1 cellular context compared by ENCODE assay signal in the genomic region with DNA sequence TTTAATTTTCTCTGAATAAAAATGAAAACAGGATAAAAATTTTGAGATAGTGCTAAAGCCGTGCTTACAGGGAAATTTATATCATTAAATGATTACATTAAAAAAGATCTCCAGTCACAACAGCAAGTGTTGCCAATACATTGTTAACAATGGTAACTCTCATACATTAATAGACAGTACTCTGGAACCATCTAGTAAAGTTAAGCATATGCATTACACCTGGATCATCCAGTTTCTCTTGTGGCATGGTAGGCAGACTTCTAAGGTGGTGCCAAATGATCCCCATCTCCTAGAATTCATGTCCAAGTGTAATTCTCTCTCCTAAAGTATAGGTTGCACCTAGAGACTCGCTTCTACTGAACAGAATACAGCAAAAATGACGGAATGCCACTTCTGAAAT.
TF ChIP-seq lines count a peak whose summit lies in the region.

No MANE protein-coding gene starts in this region.

TF ChIP-seq in SK-N-SH treated with all-trans-retinoic acid at 6 μM for 48 hours, 23 proteins besides CTCF, POLR2A, EP300 and RAD21 (continued from another document):
- TF ChIP-seq, protein P1, sequence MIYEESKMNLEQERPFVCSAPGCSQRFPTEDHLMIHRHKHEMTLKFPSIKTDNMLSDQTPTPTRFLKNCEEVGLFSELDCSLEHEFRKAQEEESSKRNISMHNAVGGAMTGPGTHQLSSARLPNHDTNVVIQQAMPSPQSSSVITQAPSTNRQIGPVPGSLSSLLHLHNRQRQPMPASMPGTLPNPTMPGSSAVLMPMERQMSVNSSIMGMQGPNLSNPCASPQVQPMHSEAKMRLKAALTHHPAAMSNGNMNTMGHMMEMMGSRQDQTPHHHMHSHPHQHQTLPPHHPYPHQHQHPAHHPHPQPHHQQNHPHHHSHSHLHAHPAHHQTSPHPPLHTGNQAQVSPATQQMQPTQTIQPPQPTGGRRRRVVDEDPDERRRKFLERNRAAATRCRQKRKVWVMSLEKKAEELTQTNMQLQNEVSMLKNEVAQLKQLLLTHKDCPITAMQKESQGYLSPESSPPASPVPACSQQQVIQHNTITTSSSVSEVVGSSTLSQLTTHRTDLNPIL (CRISPR knock-in tag; IDR thresholded peaks at IDR 0.05; ENCODE audit: low read depth), result no peak
- TF ChIP-seq ZNF565 (CRISPR knock-in tag; conservative IDR thresholded peaks at IDR 0.05; ENCODE audit: low read depth) (no peak), PPARA (CRISPR knock-in tag; IDR thresholded peaks at IDR 0.05; ENCODE audit: borderline replicate concordance) (no peak), ZC3H10 (CRISPR knock-in tag; IDR thresholded peaks at IDR 0.05) (no peak), ARNTL (CRISPR knock-in tag; IDR thresholded peaks at IDR 0.05; ENCODE audit: borderline replicate concordance, low read depth) (no peak), ESRRG (CRISPR knock-in tag; IDR thresholded peaks at IDR 0.05) (no peak), ISL1 (CRISPR knock-in tag; IDR thresholded peaks at IDR 0.05) (no peak), ZNF8 (CRISPR knock-in tag; IDR thresholded peaks at IDR 0.05) (no peak)
- TF ChIP-seq, protein P2, sequence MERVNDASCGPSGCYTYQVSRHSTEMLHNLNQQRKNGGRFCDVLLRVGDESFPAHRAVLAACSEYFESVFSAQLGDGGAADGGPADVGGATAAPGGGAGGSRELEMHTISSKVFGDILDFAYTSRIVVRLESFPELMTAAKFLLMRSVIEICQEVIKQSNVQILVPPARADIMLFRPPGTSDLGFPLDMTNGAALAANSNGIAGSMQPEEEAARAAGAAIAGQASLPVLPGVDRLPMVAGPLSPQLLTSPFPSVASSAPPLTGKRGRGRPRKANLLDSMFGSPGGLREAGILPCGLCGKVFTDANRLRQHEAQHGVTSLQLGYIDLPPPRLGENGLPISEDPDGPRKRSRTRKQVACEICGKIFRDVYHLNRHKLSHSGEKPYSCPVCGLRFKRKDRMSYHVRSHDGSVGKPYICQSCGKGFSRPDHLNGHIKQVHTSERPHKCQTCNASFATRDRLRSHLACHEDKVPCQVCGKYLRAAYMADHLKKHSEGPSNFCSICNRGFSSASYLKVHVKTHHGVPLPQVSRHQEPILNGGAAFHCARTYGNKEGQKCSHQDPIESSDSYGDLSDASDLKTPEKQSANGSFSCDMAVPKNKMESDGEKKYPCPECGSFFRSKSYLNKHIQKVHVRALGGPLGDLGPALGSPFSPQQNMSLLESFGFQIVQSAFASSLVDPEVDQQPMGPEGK (CRISPR knock-in tag; IDR thresholded peaks at IDR 0.05; ENCODE audit: borderline replicate concordance), result no peak
- TF ChIP-seq, protein P3, sequence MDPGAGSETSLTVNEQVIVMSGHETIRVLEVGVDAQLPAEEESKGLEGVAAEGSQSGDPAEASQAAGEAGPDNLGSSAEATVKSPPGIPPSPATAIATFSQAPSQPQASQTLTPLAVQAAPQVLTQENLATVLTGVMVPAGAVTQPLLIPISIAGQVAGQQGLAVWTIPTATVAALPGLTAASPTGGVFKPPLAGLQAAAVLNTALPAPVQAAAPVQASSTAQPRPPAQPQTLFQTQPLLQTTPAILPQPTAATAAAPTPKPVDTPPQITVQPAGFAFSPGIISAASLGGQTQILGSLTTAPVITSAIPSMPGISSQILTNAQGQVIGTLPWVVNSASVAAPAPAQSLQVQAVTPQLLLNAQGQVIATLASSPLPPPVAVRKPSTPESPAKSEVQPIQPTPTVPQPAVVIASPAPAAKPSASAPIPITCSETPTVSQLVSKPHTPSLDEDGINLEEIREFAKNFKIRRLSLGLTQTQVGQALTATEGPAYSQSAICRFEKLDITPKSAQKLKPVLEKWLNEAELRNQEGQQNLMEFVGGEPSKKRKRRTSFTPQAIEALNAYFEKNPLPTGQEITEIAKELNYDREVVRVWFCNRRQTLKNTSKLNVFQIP (CRISPR knock-in tag; IDR thresholded peaks at IDR 0.05; ENCODE audit: borderline replicate concordance, low read depth), result no peak
